Comparison of ENCODE assay signal across 29 cellular contexts in the genomic region with DNA sequence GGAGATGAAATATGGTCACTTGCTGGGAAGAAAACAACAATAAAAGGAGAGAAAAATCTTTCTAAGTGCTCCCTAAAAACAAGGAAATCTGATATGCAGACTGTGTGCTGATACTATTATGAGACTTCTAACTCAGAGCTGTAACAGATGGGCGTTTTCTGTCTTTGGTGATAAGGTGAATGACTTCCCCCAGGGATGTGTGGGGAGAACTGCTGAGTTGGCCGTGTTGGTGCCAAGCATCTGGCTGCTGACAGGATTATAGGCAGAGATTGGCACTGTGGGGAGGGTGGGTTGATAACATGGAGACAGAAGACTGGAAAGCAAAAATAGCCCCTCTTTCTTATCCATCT.
DNase-seq lines count a peak whose midpoint lies in the region; ATAC-seq and TF ChIP-seq lines count a peak whose summit lies in the region.
"Had no signal": no experiment of that assay in that cellular context is flagged by ENCODE, and none has a peak within 500 bp of the region (broad histone marks: within the 10 kb centered on the region; RNA-seq: fewer than 3 reads in every experiment).

No MANE protein-coding gene starts in this region.

- ATAC-seq in mucosa of descending colon (peak; percentile 76), GM19035 (IDR thresholded peaks at IDR 0.05; ENCODE audit: unreplicated experiment) (no peak)
- no peak for ATAC-seq in stimulated activated naive CD8-positive, alpha-beta T cell treated with anti-CD3 and anti-CD28 coated beads, Interleukin-15, Interleukin-2, amounts not matched to agents 100 U/mL and 50 U/mL, for 24 hours
- ATAC-seq: natural killer cell treated with Interleukin-12 subunit alpha and Interleukin-12 subunit beta and Interleukin-15 and Interleukin-18, amount 100 ng/mL, for 72 hours had no signal

- no peaks in the 10 kb centered on the region for H3K9me3 ChIP-seq in mucosa of descending colon
- no peaks in the 10 kb centered on the region for H3K9me3 ChIP-seq in CD8-positive, alpha-beta memory T cell (ENCODE audit: low read length)
- H3K9me3 ChIP-seq: thoracic aorta had no signal

- H3K9me3 Mint-ChIP-seq in CD8-positive, alpha-beta memory T cell: peaks cover 0 to 4% (median 0%) of the 10 kb centered on the region in 5 donors
- H3K9me3 Mint-ChIP-seq: activated naive CD8-positive, alpha-beta T cell treated with anti-CD3 and anti-CD28 coated beads for 36 hours; activated T-cell treated with anti-CD3 and anti-CD28 coated beads, Interleukin-2, amount 50 U/mL, for 24 hours; T-helper 1 cell treated with Interleukin-12 subunit alpha and Interleukin-12 subunit beta and Interleukin-4 antibody, amounts not matched to agents 30 μg/mL and 1 μg/mL, for 36 hours had no signal

- no peak overlapping the region for H3K27ac ChIP-seq in CD8-positive, alpha-beta memory T cell (ENCODE audit: low read depth, low read length)
- H3K27ac ChIP-seq: 22Rv1, C4-2B, cardiac muscle cell, coronary artery, RWPE1 had no signal

- DNase-seq in NCI-H1694 (lab: John Stamatoyannopoulos, UW) (peak; percentile 1), NCI-H1694 treated with DMSO at 0.1 percent for 48 hours (lab: John Stamatoyannopoulos, UW) (no peak), NCI-H2171 (lab: John Stamatoyannopoulos, UW) (peak; percentile 92), dermis blood vessel endothelial cell (peak; percentile 43), mucosa of descending colon (peak in 2 of 3 donors; percentile 49 to 63)
- DNase-seq in stimulated activated naive CD8-positive, alpha-beta T cell treated with anti-CD3 and anti-CD28 coated beads, Interleukin-15, Interleukin-2, amounts not matched to agents 100 U/mL and 50 U/mL, for 24 hours: no peak
- DNase-seq in CD8-positive, alpha-beta memory T cell: no peak
- DNase-seq: activated effector memory CD4-positive, alpha-beta T cell treated with anti-CD3 and anti-CD28 coated beads, Interleukin-2, amount 50 U/mL, for 16 hours; activated naive CD8-positive, alpha-beta T cell treated with anti-CD3 and anti-CD28 coated beads for 36 hours; activated T-cell treated with anti-CD3 and anti-CD28 coated beads, Interleukin-2, amount 50 U/mL, for 24 hours; aorta; effector memory CD4-positive, alpha-beta T cell; glutamatergic neuron; islet precursor cell; NCI-H187; NCI-H774 had no signal

- no peak overlapping the region for H3K27ac Mint-ChIP-seq in CD8-positive, alpha-beta memory T cell
- H3K27ac Mint-ChIP-seq: activated naive CD8-positive, alpha-beta T cell treated with anti-CD3 and anti-CD28 coated beads for 36 hours; activated T-cell treated with anti-CD3 and anti-CD28 coated beads, Interleukin-2, amount 50 U/mL, for 24 hours; IgD-negative memory B cell; natural killer cell treated with Interleukin-12 subunit alpha and Interleukin-12 subunit beta and Interleukin-15 and Interleukin-18, amount 100 ng/mL, for 72 hours; stimulated activated naive CD8-positive, alpha-beta T cell treated with anti-CD3 and anti-CD28 coated beads, Interleukin-15, Interleukin-2, amounts not matched to agents 100 ng/mL and 50 ng/mL, for 24 hours; T-helper 1 cell treated with Interleukin-12 subunit alpha and Interleukin-12 subunit beta and Interleukin-4 antibody, amounts not matched to agents 30 μg/mL and 1 μg/mL, for 36 hours had no signal

- CTCF ChIA-PET in CD8-positive, alpha-beta memory T cell (lab: Charles Lee): no interaction called here

- H3K4me1 Mint-ChIP-seq in CD8-positive, alpha-beta memory T cell: no peaks in the 10 kb centered on the region
- H3K4me1 Mint-ChIP-seq: activated naive CD8-positive, alpha-beta T cell treated with anti-CD3 and anti-CD28 coated beads for 36 hours had no signal

- H3K27me3 Mint-ChIP-seq in CD8-positive, alpha-beta memory T cell: peaks cover 3 to 4% of the 10 kb centered on the region in 2 donors
- H3K27me3 Mint-ChIP-seq: IgD-negative memory B cell had no signal

- POLR2A ChIA-PET in CD8-positive, alpha-beta memory T cell (lab: Charles Lee): interaction anchor here (0.6 kb wide), 1 partner anchor 30 kb away, joined by 7 read pairs; no protein-coding TSS in a partner anchor

- no peak overlapping the region for H3K4me3 Mint-ChIP-seq in CD8-positive, alpha-beta memory T cell
- H3K4me3 Mint-ChIP-seq: activated naive CD8-positive, alpha-beta T cell treated with anti-CD3 and anti-CD28 coated beads for 36 hours; activated T-cell treated with anti-CD3 and anti-CD28 coated beads, Interleukin-2, amount 50 U/mL, for 24 hours; IgD-negative memory B cell; natural killer cell treated with Interleukin-12 subunit alpha and Interleukin-12 subunit beta and Interleukin-15 and Interleukin-18, amount 100 ng/mL, for 72 hours; stimulated activated naive CD8-positive, alpha-beta T cell treated with anti-CD3 and anti-CD28 coated beads, Interleukin-15, Interleukin-2, amounts not matched to agents 100 ng/mL and 50 ng/mL, for 24 hours; T-helper 1 cell treated with Interleukin-12 subunit alpha and Interleukin-12 subunit beta and Interleukin-4 antibody, amounts not matched to agents 30 μg/mL and 1 μg/mL, for 36 hours had no signal

- no peak overlapping the region for H3K4me3 ChIP-seq in mucosa of descending colon
- no peak overlapping the region for H3K4me3 ChIP-seq in CD8-positive, alpha-beta memory T cell (ENCODE audit: low read length)
- H3K4me3 ChIP-seq: cardiac muscle cell, coronary artery, lung, smooth muscle cell, thoracic aorta had no signal

- no peaks in the 10 kb centered on the region for H3K4me1 ChIP-seq in mucosa of descending colon (ENCODE audit: low read depth)
- no peaks in the 10 kb centered on the region for H3K4me1 ChIP-seq in CD8-positive, alpha-beta memory T cell (ENCODE audit: insufficient read depth, low read length)

- TF ChIP-seq CTCF in mucosa of descending colon (IDR thresholded peaks at IDR 0.05): no peak

- no peaks in the 10 kb centered on the region for H3K27me3 ChIP-seq in CD8-positive, alpha-beta memory T cell (ENCODE audit: insufficient read depth, low read length, poor library complexity, severe bottlenecking)
- H3K27me3 ChIP-seq: cardiac muscle cell had no signal

- intact Hi-C loops in mucosa of descending colon (cut with DNase I, micrococcal nuclease): no loop called here

- H3K36me3 Mint-ChIP-seq in CD8-positive, alpha-beta memory T cell: no peaks in the 10 kb centered on the region
- H3K36me3 Mint-ChIP-seq: activated naive CD8-positive, alpha-beta T cell treated with anti-CD3 and anti-CD28 coated beads for 36 hours; IgD-negative memory B cell; natural killer cell treated with Interleukin-12 subunit alpha and Interleukin-12 subunit beta and Interleukin-15 and Interleukin-18, amount 100 ng/mL, for 72 hours had no signal

- H3K36me3 ChIP-seq in mucosa of descending colon (ENCODE audit: low read depth): no peaks in the 10 kb centered on the region
- no peaks in the 10 kb centered on the region for H3K36me3 ChIP-seq in CD8-positive, alpha-beta memory T cell (ENCODE audit: insufficient read depth, low read length)
- H3K36me3 ChIP-seq: cardiac muscle cell, thoracic aorta had no signal

Comparison
In these comparisons a context has a peak if more than half of its experiments do, and no peak if none do; other contexts are left out.
1. DNase-seq: peak in NCI-H1694 (single experiment), NCI-H2171 (single experiment), dermis blood vessel endothelial cell (single experiment) and mucosa of descending colon (2 of 3); none in NCI-H1694 treated with DMSO at 0.1 percent for 48 hours (single experiment), stimulated activated naive CD8-positive, alpha-beta T cell treated with anti-CD3 and anti-CD28 coated beads, Interleukin-15, Interleukin-2, amounts not matched to agents 100 U/mL and 50 U/mL, for 24 hours (single experiment) and CD8-positive, alpha-beta memory T cell (0 of 5).